ENCODE assay signal across 1 cellular context in the genomic region with DNA sequence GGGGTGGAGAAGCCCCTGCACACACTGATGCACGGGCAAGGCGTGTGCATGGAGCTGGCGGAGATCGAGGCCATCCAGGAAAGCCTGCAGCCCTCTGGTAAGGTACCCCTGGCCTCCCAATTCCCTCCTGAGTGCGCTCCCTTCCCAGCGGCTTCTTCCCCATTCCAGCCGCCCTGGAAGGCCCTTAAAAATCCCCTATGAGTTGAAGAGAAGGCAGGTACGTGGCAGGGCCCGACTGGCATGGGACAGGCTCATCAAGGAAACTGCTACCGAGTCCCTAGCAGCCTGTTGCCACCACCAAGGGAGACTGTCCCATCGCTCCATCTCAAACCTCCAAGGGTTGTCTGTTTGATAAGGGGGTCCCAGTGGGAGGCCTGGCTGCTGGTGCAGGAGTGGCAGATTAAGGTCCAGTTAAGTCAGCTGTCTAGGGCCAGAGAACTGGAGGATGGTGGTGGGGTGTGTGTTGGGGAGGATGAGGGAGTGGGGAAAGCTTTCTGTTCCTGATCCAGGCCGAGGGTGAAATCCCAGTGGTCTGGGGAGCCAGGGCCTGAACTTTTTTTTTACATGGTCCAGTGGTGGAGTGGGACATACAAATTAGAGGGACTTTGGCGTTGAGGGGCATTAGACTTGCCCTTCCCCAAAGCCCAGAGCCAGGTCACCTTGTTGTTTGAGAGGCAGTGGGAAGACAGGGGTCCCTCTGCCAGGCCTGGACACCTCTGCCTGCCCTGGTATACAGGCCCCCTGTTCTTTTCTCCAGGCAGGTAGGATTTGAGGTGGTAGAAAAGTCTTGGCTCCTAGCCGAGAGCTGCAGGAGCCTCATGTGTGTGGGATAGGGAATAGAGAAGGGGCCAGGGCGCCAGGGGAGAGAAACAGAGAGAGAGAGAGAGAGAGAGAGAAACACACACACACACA.
TF ChIP-seq lines count a peak whose summit lies in the region.

No MANE protein-coding gene starts in this region.

TF ChIP-seq in HepG2, 621 proteins besides CTCF, POLR2A, EP300 and RAD21 (continues in another document):
- TF ChIP-seq ZNF598 (CRISPR knock-in tag; IDR thresholded peaks at IDR 0.05; ENCODE audit: borderline replicate concordance) = no peak
- 0 out of 2 replicates have a peak, but pooled peaks have one; percentile 14 for TF ChIP-seq ZNF558 (CRISPR knock-in tag; IDR thresholded peaks at IDR 0.05; ENCODE audit: borderline replicate concordance)
- TF ChIP-seq SCMH1 (CRISPR knock-in tag; IDR thresholded peaks at IDR 0.05; ENCODE audit: borderline replicate concordance) = no peak
- TF ChIP-seq TAF1 (CRISPR knock-in tag; IDR thresholded peaks at IDR 0.05) = no peak; the same call in 1 of the 2 replicates
- TF ChIP-seq, protein P1, sequence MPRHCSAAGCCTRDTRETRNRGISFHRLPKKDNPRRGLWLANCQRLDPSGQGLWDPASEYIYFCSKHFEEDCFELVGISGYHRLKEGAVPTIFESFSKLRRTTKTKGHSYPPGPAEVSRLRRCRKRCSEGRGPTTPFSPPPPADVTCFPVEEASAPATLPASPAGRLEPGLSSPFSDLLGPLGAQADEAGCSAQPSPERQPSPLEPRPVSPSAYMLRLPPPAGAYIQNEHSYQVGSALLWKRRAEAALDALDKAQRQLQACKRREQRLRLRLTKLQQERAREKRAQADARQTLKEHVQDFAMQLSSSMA (CRISPR knock-in tag; IDR thresholded peaks at IDR 0.05) = no peak
- TF ChIP-seq CHD4 (IDR thresholded peaks at IDR 0.05; ENCODE audit: borderline replicate concordance, low read length) = no peak
- TF ChIP-seq ZNF501 (CRISPR knock-in tag; IDR thresholded peaks at IDR 0.05) = peak; percentile 76; the same call in 1 of the 2 replicates
- no peak; the same call in 1 of the 2 replicates for TF ChIP-seq HNF4A (CRISPR knock-in tag; IDR thresholded peaks at IDR 0.05)
- no peak for TF ChIP-seq ZNF552 (CRISPR knock-in tag; IDR thresholded peaks at IDR 0.05; ENCODE audit: borderline replicate concordance)
- TF ChIP-seq ATF1 (CRISPR knock-in tag; IDR thresholded peaks at IDR 0.05) = no peak
- TF ChIP-seq TMF1 (CRISPR knock-in tag; IDR thresholded peaks at IDR 0.05; ENCODE audit: low read depth) = no peak
- peak; percentile 6 for TF ChIP-seq ZNF883 (CRISPR knock-in tag; IDR thresholded peaks at IDR 0.05; ENCODE audit: not compliant biosample characterization)
- TF ChIP-seq ZNF264 (CRISPR knock-in tag; IDR thresholded peaks at IDR 0.05) = no peak
- TF ChIP-seq NCOA2 (CRISPR knock-in tag; IDR thresholded peaks at IDR 0.05) = no peak
- no peak for TF ChIP-seq ZFYVE20 (CRISPR knock-in tag; IDR thresholded peaks at IDR 0.05; ENCODE audit: borderline replicate concordance, low read depth)
- TF ChIP-seq ZNF572 (CRISPR knock-in tag; IDR thresholded peaks at IDR 0.05) = no peak
- TF ChIP-seq ZNF549 (CRISPR knock-in tag; IDR thresholded peaks at IDR 0.05) = no peak
- TF ChIP-seq GATAD2A (CRISPR knock-in tag; IDR thresholded peaks at IDR 0.05) = 0 out of 2 replicates have a peak, but pooled peaks have one; percentile 24
- TF ChIP-seq JUNB (CRISPR knock-in tag; IDR thresholded peaks at IDR 0.05; ENCODE audit: borderline replicate concordance) = no peak
- 0 out of 2 replicates have a peak, but pooled peaks have one; percentile 22 for TF ChIP-seq EEA1 (CRISPR knock-in tag; IDR thresholded peaks at IDR 0.05; ENCODE audit: borderline replicate concordance)
- TF ChIP-seq ZFP62 (CRISPR knock-in tag; IDR thresholded peaks at IDR 0.05) = no peak
- TF ChIP-seq BRCA1 (CRISPR knock-in tag; IDR thresholded peaks at IDR 0.05) = no peak
- TF ChIP-seq, protein P2, sequence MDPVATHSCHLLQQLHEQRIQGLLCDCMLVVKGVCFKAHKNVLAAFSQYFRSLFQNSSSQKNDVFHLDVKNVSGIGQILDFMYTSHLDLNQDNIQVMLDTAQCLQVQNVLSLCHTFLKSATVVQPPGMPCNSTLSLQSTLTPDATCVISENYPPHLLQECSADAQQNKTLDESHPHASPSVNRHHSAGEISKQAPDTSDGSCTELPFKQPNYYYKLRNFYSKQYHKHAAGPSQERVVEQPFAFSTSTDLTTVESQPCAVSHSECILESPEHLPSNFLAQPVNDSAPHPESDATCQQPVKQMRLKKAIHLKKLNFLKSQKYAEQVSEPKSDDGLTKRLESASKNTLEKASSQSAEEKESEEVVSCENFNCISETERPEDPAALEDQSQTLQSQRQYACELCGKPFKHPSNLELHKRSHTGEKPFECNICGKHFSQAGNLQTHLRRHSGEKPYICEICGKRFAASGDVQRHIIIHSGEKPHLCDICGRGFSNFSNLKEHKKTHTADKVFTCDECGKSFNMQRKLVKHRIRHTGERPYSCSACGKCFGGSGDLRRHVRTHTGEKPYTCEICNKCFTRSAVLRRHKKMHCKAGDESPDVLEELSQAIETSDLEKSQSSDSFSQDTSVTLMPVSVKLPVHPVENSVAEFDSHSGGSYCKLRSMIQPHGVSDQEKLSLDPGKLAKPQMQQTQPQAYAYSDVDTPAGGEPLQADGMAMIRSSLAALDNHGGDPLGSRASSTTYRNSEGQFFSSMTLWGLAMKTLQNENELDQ (CRISPR knock-in tag; IDR thresholded peaks at IDR 0.05; ENCODE audit: borderline replicate concordance) = no peak
- no peak for TF ChIP-seq RBAK (CRISPR knock-in tag; IDR thresholded peaks at IDR 0.05)
- TF ChIP-seq ZNF441 (CRISPR knock-in tag; IDR thresholded peaks at IDR 0.05; ENCODE audit: borderline replicate concordance) = no peak
- no peak for TF ChIP-seq ATAD3A (CRISPR knock-in tag; IDR thresholded peaks at IDR 0.05)
- TF ChIP-seq, protein P3, sequence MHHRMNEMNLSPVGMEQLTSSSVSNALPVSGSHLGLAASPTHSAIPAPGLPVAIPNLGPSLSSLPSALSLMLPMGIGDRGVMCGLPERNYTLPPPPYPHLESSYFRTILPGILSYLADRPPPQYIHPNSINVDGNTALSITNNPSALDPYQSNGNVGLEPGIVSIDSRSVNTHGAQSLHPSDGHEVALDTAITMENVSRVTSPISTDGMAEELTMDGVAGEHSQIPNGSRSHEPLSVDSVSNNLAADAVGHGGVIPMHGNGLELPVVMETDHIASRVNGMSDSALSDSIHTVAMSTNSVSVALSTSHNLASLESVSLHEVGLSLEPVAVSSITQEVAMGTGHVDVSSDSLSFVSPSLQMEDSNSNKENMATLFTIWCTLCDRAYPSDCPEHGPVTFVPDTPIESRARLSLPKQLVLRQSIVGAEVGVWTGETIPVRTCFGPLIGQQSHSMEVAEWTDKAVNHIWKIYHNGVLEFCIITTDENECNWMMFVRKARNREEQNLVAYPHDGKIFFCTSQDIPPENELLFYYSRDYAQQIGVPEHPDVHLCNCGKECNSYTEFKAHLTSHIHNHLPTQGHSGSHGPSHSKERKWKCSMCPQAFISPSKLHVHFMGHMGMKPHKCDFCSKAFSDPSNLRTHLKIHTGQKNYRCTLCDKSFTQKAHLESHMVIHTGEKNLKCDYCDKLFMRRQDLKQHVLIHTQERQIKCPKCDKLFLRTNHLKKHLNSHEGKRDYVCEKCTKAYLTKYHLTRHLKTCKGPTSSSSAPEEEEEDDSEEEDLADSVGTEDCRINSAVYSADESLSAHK (CRISPR knock-in tag; IDR thresholded peaks at IDR 0.05; ENCODE audit: borderline replicate concordance) = no peak
- TF ChIP-seq ZNF879 (CRISPR knock-in tag; IDR thresholded peaks at IDR 0.05) = no peak
- no peak for TF ChIP-seq ZMYM3 (CRISPR knock-in tag; IDR thresholded peaks at IDR 0.05)
- TF ChIP-seq MTA3 (CRISPR knock-in tag; IDR thresholded peaks at IDR 0.05) = no peak
- no peak for TF ChIP-seq PLRG1 (conservative IDR thresholded peaks at IDR 0.05)
- no peak for TF ChIP-seq ZSCAN22 (CRISPR knock-in tag; IDR thresholded peaks at IDR 0.05)
- TF ChIP-seq, protein P4, sequence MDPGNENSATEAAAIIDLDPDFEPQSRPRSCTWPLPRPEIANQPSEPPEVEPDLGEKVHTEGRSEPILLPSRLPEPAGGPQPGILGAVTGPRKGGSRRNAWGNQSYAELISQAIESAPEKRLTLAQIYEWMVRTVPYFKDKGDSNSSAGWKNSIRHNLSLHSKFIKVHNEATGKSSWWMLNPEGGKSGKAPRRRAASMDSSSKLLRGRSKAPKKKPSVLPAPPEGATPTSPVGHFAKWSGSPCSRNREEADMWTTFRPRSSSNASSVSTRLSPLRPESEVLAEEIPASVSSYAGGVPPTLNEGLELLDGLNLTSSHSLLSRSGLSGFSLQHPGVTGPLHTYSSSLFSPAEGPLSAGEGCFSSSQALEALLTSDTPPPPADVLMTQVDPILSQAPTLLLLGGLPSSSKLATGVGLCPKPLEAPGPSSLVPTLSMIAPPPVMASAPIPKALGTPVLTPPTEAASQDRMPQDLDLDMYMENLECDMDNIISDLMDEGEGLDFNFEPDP (CRISPR knock-in tag; conservative IDR thresholded peaks at IDR 0.05) = no peak
- 0 out of 2 replicates have a peak, but pooled peaks have one; percentile 38 for TF ChIP-seq HIVEP1 (CRISPR knock-in tag; IDR thresholded peaks at IDR 0.05)
- 0 out of 2 replicates have a peak, but pooled peaks have one; percentile 9 for TF ChIP-seq ZNF180 (CRISPR knock-in tag; IDR thresholded peaks at IDR 0.05; ENCODE audit: borderline replicate concordance, low read depth)
- no peak for TF ChIP-seq CHD2 (IDR thresholded peaks at IDR 0.05; ENCODE audit: low read depth, low read length)
- TF ChIP-seq ZNF225 (CRISPR knock-in tag; IDR thresholded peaks at IDR 0.05) = no peak
- TF ChIP-seq ZSCAN25 (CRISPR knock-in tag; IDR thresholded peaks at IDR 0.05) = 0 out of 2 replicates have a peak, but pooled peaks have one; percentile 15
- 0 out of 2 replicates have a peak, but pooled peaks have one; percentile 0 for TF ChIP-seq ZNF550 (CRISPR knock-in tag; IDR thresholded peaks at IDR 0.05; ENCODE audit: borderline replicate concordance)
- no peak for TF ChIP-seq ZMYM2 (CRISPR knock-in tag; IDR thresholded peaks at IDR 0.05)
- TF ChIP-seq FOXA1 (IDR thresholded peaks at IDR 0.05) = no peak
- no peak for TF ChIP-seq FOXA1 (CRISPR knock-in tag; IDR thresholded peaks at IDR 0.05)
- TF ChIP-seq, protein P5, sequence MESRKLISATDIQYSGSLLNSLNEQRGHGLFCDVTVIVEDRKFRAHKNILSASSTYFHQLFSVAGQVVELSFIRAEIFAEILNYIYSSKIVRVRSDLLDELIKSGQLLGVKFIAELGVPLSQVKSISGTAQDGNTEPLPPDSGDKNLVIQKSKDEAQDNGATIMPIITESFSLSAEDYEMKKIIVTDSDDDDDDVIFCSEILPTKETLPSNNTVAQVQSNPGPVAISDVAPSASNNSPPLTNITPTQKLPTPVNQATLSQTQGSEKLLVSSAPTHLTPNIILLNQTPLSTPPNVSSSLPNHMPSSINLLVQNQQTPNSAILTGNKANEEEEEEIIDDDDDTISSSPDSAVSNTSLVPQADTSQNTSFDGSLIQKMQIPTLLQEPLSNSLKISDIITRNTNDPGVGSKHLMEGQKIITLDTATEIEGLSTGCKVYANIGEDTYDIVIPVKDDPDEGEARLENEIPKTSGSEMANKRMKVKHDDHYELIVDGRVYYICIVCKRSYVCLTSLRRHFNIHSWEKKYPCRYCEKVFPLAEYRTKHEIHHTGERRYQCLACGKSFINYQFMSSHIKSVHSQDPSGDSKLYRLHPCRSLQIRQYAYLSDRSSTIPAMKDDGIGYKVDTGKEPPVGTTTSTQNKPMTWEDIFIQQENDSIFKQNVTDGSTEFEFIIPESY (CRISPR knock-in tag; IDR thresholded peaks at IDR 0.05) = no peak
- no peak for TF ChIP-seq GABPA (IDR thresholded peaks at IDR 0.05; ENCODE audit: low read depth, low read length)
- no peak for TF ChIP-seq GABPA (CRISPR knock-in tag; IDR thresholded peaks at IDR 0.05; ENCODE audit: low read depth)
- TF ChIP-seq ZNF703 (CRISPR knock-in tag; IDR thresholded peaks at IDR 0.05; ENCODE audit: borderline replicate concordance) = 0 out of 2 replicates have a peak, but pooled peaks have one; percentile 40
- TF ChIP-seq CENPX (CRISPR knock-in tag; IDR thresholded peaks at IDR 0.05) = no peak
- no peak for TF ChIP-seq ZNF253 (CRISPR knock-in tag; IDR thresholded peaks at IDR 0.05; ENCODE audit: borderline replicate concordance)
- TF ChIP-seq, protein P6, sequence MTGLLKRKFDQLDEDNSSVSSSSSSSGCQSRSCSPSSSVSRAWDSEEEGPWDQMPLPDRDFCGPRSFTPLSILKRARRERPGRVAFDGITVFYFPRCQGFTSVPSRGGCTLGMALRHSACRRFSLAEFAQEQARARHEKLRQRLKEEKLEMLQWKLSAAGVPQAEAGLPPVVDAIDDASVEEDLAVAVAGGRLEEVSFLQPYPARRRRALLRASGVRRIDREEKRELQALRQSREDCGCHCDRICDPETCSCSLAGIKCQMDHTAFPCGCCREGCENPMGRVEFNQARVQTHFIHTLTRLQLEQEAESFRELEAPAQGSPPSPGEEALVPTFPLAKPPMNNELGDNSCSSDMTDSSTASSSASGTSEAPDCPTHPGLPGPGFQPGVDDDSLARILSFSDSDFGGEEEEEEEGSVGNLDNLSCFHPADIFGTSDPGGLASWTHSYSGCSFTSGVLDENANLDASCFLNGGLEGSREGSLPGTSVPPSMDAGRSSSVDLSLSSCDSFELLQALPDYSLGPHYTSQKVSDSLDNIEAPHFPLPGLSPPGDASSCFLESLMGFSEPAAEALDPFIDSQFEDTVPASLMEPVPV (CRISPR knock-in tag; IDR thresholded peaks at IDR 0.05) = no peak; the same call in 1 of the 2 replicates
- TF ChIP-seq, protein P7, sequence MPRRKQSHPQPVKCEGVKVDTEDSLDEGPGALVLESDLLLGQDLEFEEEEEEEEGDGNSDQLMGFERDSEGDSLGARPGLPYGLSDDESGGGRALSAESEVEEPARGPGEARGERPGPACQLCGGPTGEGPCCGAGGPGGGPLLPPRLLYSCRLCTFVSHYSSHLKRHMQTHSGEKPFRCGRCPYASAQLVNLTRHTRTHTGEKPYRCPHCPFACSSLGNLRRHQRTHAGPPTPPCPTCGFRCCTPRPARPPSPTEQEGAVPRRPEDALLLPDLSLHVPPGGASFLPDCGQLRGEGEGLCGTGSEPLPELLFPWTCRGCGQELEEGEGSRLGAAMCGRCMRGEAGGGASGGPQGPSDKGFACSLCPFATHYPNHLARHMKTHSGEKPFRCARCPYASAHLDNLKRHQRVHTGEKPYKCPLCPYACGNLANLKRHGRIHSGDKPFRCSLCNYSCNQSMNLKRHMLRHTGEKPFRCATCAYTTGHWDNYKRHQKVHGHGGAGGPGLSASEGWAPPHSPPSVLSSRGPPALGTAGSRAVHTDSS (CRISPR knock-in tag; conservative IDR thresholded peaks at IDR 0.05) = no peak
- peak; percentile 58 for TF ChIP-seq ZNF781 (CRISPR knock-in tag; IDR thresholded peaks at IDR 0.05; ENCODE audit: borderline replicate concordance, not compliant biosample characterization)
- TF ChIP-seq, protein P8, sequence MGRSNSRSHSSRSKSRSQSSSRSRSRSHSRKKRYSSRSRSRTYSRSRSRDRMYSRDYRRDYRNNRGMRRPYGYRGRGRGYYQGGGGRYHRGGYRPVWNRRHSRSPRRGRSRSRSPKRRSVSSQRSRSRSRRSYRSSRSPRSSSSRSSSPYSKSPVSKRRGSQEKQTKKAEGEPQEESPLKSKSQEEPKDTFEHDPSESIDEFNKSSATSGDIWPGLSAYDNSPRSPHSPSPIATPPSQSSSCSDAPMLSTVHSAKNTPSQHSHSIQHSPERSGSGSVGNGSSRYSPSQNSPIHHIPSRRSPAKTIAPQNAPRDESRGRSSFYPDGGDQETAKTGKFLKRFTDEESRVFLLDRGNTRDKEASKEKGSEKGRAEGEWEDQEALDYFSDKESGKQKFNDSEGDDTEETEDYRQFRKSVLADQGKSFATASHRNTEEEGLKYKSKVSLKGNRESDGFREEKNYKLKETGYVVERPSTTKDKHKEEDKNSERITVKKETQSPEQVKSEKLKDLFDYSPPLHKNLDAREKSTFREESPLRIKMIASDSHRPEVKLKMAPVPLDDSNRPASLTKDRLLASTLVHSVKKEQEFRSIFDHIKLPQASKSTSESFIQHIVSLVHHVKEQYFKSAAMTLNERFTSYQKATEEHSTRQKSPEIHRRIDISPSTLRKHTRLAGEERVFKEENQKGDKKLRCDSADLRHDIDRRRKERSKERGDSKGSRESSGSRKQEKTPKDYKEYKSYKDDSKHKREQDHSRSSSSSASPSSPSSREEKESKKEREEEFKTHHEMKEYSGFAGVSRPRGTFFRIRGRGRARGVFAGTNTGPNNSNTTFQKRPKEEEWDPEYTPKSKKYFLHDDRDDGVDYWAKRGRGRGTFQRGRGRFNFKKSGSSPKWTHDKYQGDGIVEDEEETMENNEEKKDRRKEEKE (IDR thresholded peaks at IDR 0.05) = no peak
